Comparison of ENCODE assay signal across 1 cellular context in genomic region chr16:31216116-31216469, GRCh38.
TF ChIP-seq lines count a peak whose summit lies in the region.

No MANE protein-coding gene starts in this region.

TF ChIP-seq in HCT116, 20 proteins besides CTCF, POLR2A, EP300 and RAD21 (continued from another document):
- TF ChIP-seq ELF1 (IDR thresholded peaks at IDR 0.05; ENCODE audit: borderline replicate concordance, low read depth): no peak
- TF ChIP-seq ATF3 (IDR thresholded peaks at IDR 0.05): no peak
- TF ChIP-seq MAX (IDR thresholded peaks at IDR 0.05): no peak
- TF ChIP-seq JUND (IDR thresholded peaks at IDR 0.05): no peak
- TF ChIP-seq EZH2 (IDR thresholded peaks at IDR 0.05): no peak
- TF ChIP-seq CEBPB (IDR thresholded peaks at IDR 0.05; ENCODE audit: low read depth): no peak
- no peak for TF ChIP-seq SP1 (IDR thresholded peaks at IDR 0.05; ENCODE audit: low read depth)
- no peak for TF ChIP-seq EGR1 (IDR thresholded peaks at IDR 0.05; ENCODE audit: low read depth)
- no peak for TF ChIP-seq REST (IDR thresholded peaks at IDR 0.05; ENCODE audit: low read depth)
TF ChIP-seq in HCT116: peak in this region for 0.
